Comparison of ENCODE assay signal across 6 cellular contexts in genomic region chr17:72208832-72209231, GRCh38.
"Had no signal": no experiment of that assay in that cellular context is flagged by ENCODE, and none has a peak within 500 bp of the region (broad histone marks: within the 10 kb centered on the region; RNA-seq: fewer than 3 reads in every experiment).

No MANE protein-coding gene starts in this region.

- H3K4me3 Mint-ChIP-seq: IgD-negative memory B cell had no signal

- H3K27ac ChIP-seq: HL-60, KMS-11 had no signal

- H3K27ac Mint-ChIP-seq: IgD-negative memory B cell had no signal

- H3K4me2 ChIP-seq: KMS-11 had no signal

- DNase-seq: IMR-90, KBM-7, KG1 had no signal

- H3K9ac ChIP-seq: KMS-11 had no signal

- H3K36me3 Mint-ChIP-seq: IgD-negative memory B cell had no signal

- H3K27me3 Mint-ChIP-seq: IgD-negative memory B cell had no signal

- H3K4me1 Mint-ChIP-seq: IgD-negative memory B cell had no signal
